In genomic region chr9:137265496-137266161, GRCh38 we compare ENCODE assay signal across 2 cellular contexts.
TF ChIP-seq lines count a peak whose summit lies in the region.

No MANE protein-coding gene starts in this region.

TF ChIP-seq in GM12878, 131 proteins besides CTCF, POLR2A, EP300 and RAD21:
- TF ChIP-seq CEBPB (IDR thresholded peaks at IDR 0.05; ENCODE audit: borderline replicate concordance in 1 of 2, low read depth in 2 of 2, low read length in 2 of 2): no peak
- no peak for TF ChIP-seq HDAC6 (IDR thresholded peaks at IDR 0.05; ENCODE audit: unreplicated experiment)
- no peak for TF ChIP-seq REST (IDR thresholded peaks at IDR 0.05; ENCODE audit: low read depth, low read length)
- no peak for TF ChIP-seq NKRF (conservative IDR thresholded peaks at IDR 0.05)
- no peak for TF ChIP-seq MYC (IDR thresholded peaks at IDR 0.05; ENCODE audit: insufficient read depth, insufficient read length, insufficient replicate concordance, low read length, severe bottlenecking)
- TF ChIP-seq KDM1A (IDR thresholded peaks at IDR 0.05; ENCODE audit: borderline replicate concordance): no peak
- TF ChIP-seq BMI1 (IDR thresholded peaks at IDR 0.05; ENCODE audit: borderline replicate concordance): no peak
- TF ChIP-seq NR2F1 (conservative IDR thresholded peaks at IDR 0.05): no peak
- TF ChIP-seq RELA (IDR thresholded peaks at IDR 0.05; ENCODE audit: borderline replicate concordance, partially characterized antibody): no peak
- TF ChIP-seq CHD4 (IDR thresholded peaks at IDR 0.05): no peak
- TF ChIP-seq SREBF2 (IDR thresholded peaks at IDR 0.05; ENCODE audit: low read length): no peak
- TF ChIP-seq SMAD1 (IDR thresholded peaks at IDR 0.05; ENCODE audit: low read depth, partially characterized antibody): no peak
- TF ChIP-seq POLR2AphosphoS5 (IDR thresholded peaks at IDR 0.05; ENCODE audit: low read length): no peak

TF ChIP-seq in GM12891, 5 proteins besides CTCF, POLR2A, EP300 and RAD21:
- TF ChIP-seq SPI1 (IDR thresholded peaks at IDR 0.05; ENCODE audit: low read depth, low read length) (no peak), PAX5 (IDR thresholded peaks at IDR 0.05; ENCODE audit: insufficient read depth, low read length, severe bottlenecking) (no peak), TAF1 (IDR thresholded peaks at IDR 0.05; ENCODE audit: low read depth, low read length) (no peak), POU2F2 (IDR thresholded peaks at IDR 0.05; ENCODE audit: low read depth, low read length) (no peak), POLR2AphosphoS5 (IDR thresholded peaks at IDR 0.05; ENCODE audit: low read depth, low read length) (no peak)
